Comparison of ENCODE assay signal across 15 cellular contexts in the genomic region with DNA sequence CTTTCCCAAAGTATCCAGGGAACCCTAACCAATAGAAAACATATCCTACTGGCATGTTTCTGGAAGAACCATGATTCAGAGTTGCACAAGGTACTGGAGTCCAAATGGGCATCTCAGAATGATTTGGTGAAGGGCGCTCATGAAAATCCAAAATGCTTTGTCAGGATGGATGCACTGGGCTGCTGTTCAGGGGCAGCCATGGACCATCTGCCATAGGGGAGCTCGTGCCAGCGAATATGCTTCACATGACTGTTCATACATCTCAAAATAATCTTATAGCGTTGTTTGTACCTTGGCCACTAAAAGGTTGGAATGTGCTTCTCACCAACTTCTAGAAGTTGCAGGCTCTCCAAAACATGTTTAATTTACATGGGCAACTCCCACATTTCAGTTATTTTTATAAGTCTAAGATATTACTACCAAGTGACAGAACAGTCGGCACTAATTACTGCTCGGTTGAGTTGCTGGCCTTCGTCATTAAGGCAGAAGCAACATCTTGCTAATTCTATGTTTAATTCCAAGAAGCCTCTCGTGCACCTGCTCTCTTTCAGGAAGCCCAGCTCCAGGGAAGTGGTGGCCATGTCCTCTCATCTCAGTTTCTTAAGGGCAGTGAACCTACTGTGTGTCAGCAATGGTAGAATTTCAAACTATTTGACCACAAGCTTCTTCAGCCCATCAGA.
A peak's percentile ranks its signal among the peaks of the same experiment; 100 is the strongest.
DNase-seq lines count a peak whose midpoint lies in the region; TF ChIP-seq lines count a peak whose summit lies in the region.
"Had no signal": no experiment of that assay in that cellular context is flagged by ENCODE, and none has a peak within 500 bp of the region (broad histone marks: within the 10 kb centered on the region; RNA-seq: fewer than 3 reads in every experiment).

No MANE protein-coding gene starts in this region.

- H4K20me1 ChIP-seq in osteoblast (ENCODE audit: insufficient read depth, low read length) = no peaks in the 10 kb centered on the region

- no peaks in the 10 kb centered on the region for H3K36me3 Mint-ChIP-seq in brain

- in situ Hi-C loops in G401 (cut with HindIII; ENCODE audit: low sequenced_read_pairs) = no loop called here

- no peaks in the 10 kb centered on the region for H3K79me2 ChIP-seq in osteoblast (ENCODE audit: insufficient read depth, low read length)

- no peak overlapping the region for H2AFZ ChIP-seq in osteoblast (ENCODE audit: low read length)

- peaks cover 3% of the 10 kb centered on the region for H3K27me3 Mint-ChIP-seq in brain
- H3K27me3 Mint-ChIP-seq: CD4-positive, alpha-beta T cell had no signal

- H3K9me3 Mint-ChIP-seq in brain = peaks cover 0 to 6% (median 0%) of the 10 kb centered on the region in 5 experiments
- H3K9me3 Mint-ChIP-seq: CD4-positive, alpha-beta T cell had no signal

- H3K4me3 ChIP-seq in osteoblast (ENCODE audit: insufficient read depth, low read length) = no peak overlapping the region
- H3K4me3 ChIP-seq: HAP-1 had no signal

- H3K27ac Mint-ChIP-seq in brain = peak overlapping the region in 3 of 5 experiments; percentile 4 to 82 (median 70)
- H3K27ac Mint-ChIP-seq: B cell; CD4-positive, alpha-beta T cell had no signal

- H3K4me1 ChIP-seq in osteoblast (ENCODE audit: insufficient read depth, low read length) = no peaks in the 10 kb centered on the region
- H3K4me1 ChIP-seq: HAP-1 had no signal

- peaks cover 39% of the 10 kb centered on the region for H3K4me1 Mint-ChIP-seq in brain

- no peak overlapping the region for H3K4me3 Mint-ChIP-seq in brain
- H3K4me3 Mint-ChIP-seq: B cell; CD4-positive, alpha-beta T cell had no signal

- H3K36me3 ChIP-seq in osteoblast (ENCODE audit: insufficient read depth, low read length) = no peaks in the 10 kb centered on the region
- H3K36me3 ChIP-seq: HAP-1 had no signal

- H3K4me2 ChIP-seq in osteoblast (ENCODE audit: insufficient read depth, low read length) = no peak overlapping the region

- H3K9me3 ChIP-seq in osteoblast (ENCODE audit: low read depth, low read length) = peaks cover 4% of the 10 kb centered on the region
- H3K9me3 ChIP-seq: HAP-1 had no signal

- DNase-seq in G401 (ENCODE audit: low spot score) (peak; percentile 92), NCI-H1694 (lab: John Stamatoyannopoulos, UW) (peak; percentile 86), osteoblast (ENCODE audit: insufficient read length, low spot score, missing footprints) (peak; percentile 56), middle frontal gyrus (ENCODE audit: extremely low spot score, low spot score) (no peak), nucleus accumbens (lab: John Stamatoyannopoulos, UW) (no peak), RKO (ENCODE audit: low spot score) (no peak)
- DNase-seq: Calu3; CD4-positive, alpha-beta T cell; DMS153; DMS79 treated with DMSO at 0.1 percent for 48 hours; EL; GDM1 had no signal

- TF ChIP-seq CTCF in brain (conservative IDR thresholded peaks at IDR 0.05) (no peak), osteoblast (IDR thresholded peaks at IDR 0.05; ENCODE audit: extremely low read depth, low read depth, low read length) (no peak)

- no peaks in the 10 kb centered on the region for H3K27me3 ChIP-seq in osteoblast (ENCODE audit: insufficient read depth, low read length)

- no peak overlapping the region for H3K27ac ChIP-seq in osteoblast (ENCODE audit: low read depth, low read length)

Comparison
In these comparisons a context has a peak if more than half of its experiments do, and no peak if none do; other contexts are left out.
1. DNase-seq: peak in G401 (single experiment), NCI-H1694 (single experiment) and osteoblast (single experiment); none in middle frontal gyrus (single experiment), nucleus accumbens (0 of 56) and RKO (single experiment).